ENCODE assay signal across 24 cellular contexts in genomic region chr4:71262161-71262560, GRCh38.
DNase-seq lines count a peak whose midpoint lies in the region; ATAC-seq and TF ChIP-seq lines count a peak whose summit lies in the region.
"Had no signal": no experiment of that assay in that cellular context is flagged by ENCODE, and none has a peak within 500 bp of the region (broad histone marks: within the 10 kb centered on the region; RNA-seq: fewer than 3 reads in every experiment).

No MANE protein-coding gene starts in this region.

- H3K4me3 ChIP-seq in AG10803 (ENCODE audit: low read length), result no peak overlapping the region
- H3K4me3 ChIP-seq: colonic mucosa, MG63, tibial nerve had no signal

- DNase-seq in AG10803 (ENCODE audit: low read depth), result peak; percentile 68
- peak; percentile 47 for DNase-seq in H4 (ENCODE audit: low spot score)
- DNase-seq in chondrocyte (ENCODE audit: low spot score), result no peak
- no peak for DNase-seq in osteocyte (ENCODE audit: extremely low spot score, unreplicated experiment)
- no peak for DNase-seq in activated CD4-positive, alpha-beta T cell treated with anti-CD3 and anti-CD28 coated beads for 4 hours
- DNase-seq in activated CD4-positive, CD25-positive, alpha-beta regulatory T cell treated with anti-CD3 and anti-CD28 coated beads, Interleukin-2, amount 50 U/mL, for 72 hours, result no peak
- no peak for DNase-seq in activated CD4-positive, alpha-beta T cell treated with anti-CD3 and anti-CD28 coated beads for 36 hours
- DNase-seq: CD4-positive, alpha-beta T cell; colonic mucosa; GDM1; mammary epithelial cell; MG63; NCI-H2081 treated with DMSO at 0.1 percent for 48 hours; NCI-H446; OCI-M1; stimulated activated CD4-positive, alpha-beta T cell treated with anti-CD3 and anti-CD28 coated beads, Interleukin-12 subunit alpha, Interleukin-12 subunit beta, amount 100 ng/mL, for 4 hours; T-helper 9 cell had no signal

- intact Hi-C loops in activated CD4-positive, alpha-beta T cell treated with anti-CD3 and anti-CD28 coated beads for 36 hours (cut with DNase I, micrococcal nuclease), result no loop called here

- H3K36me3 Mint-ChIP-seq in chondrocyte (ENCODE audit: low read depth) (peaks cover 3% of the 10 kb centered on the region), osteocyte (ENCODE audit: unreplicated experiment) (peaks cover 10% of the 10 kb centered on the region)
- H3K36me3 Mint-ChIP-seq in activated CD4-positive, alpha-beta T cell treated with anti-CD3 and anti-CD28 coated beads for 36 hours (ENCODE audit: low read depth), result no peaks in the 10 kb centered on the region
- H3K36me3 Mint-ChIP-seq: activated naive CD8-positive, alpha-beta T cell; WTC11 had no signal

- H3K9me3 Mint-ChIP-seq in chondrocyte (ENCODE audit: low read depth), result no peaks in the 10 kb centered on the region
- no peaks in the 10 kb centered on the region for H3K9me3 Mint-ChIP-seq in osteocyte (ENCODE audit: unreplicated experiment)
- H3K9me3 Mint-ChIP-seq in activated CD4-positive, alpha-beta T cell treated with anti-CD3 and anti-CD28 coated beads for 36 hours (ENCODE audit: low read depth), result no peaks in the 10 kb centered on the region
- H3K9me3 Mint-ChIP-seq: activated CD4-positive, alpha-beta memory T cell treated with anti-CD3 and anti-CD28 coated beads, Interleukin-2, amount 10 ng/mL, durations not matched to agents 7 days and 5 days; activated T-helper 2 cell treated with anti-CD3 and anti-CD28 coated beads, Interferon-gamma antibody, Interleukin-2, Interleukin-4, amounts not matched to agents 10 μg/mL and 5 μg/mL and 100 μg/mL, durations not matched to agents 14 hours and 24 hours and 36 hours; CD4-positive, alpha-beta T cell; stimulated activated naive CD8-positive, alpha-beta T cell treated with anti-CD3 and anti-CD28 coated beads, Interleukin-15, Interleukin-2, amounts not matched to agents 100 ng/mL and 50 ng/mL, for 24 hours; WTC11 had no signal

- H3K4me1 Mint-ChIP-seq in chondrocyte (ENCODE audit: low read depth), result peaks cover 62% of the 10 kb centered on the region
- H3K4me1 Mint-ChIP-seq in osteocyte (ENCODE audit: unreplicated experiment), result peaks cover 32% of the 10 kb centered on the region
- peaks cover 9% of the 10 kb centered on the region for H3K4me1 Mint-ChIP-seq in activated CD4-positive, alpha-beta T cell treated with anti-CD3 and anti-CD28 coated beads for 36 hours

- H3K27me3 Mint-ChIP-seq in chondrocyte (ENCODE audit: low read depth) (no peaks in the 10 kb centered on the region), osteocyte (ENCODE audit: unreplicated experiment) (peaks cover 2% of the 10 kb centered on the region)
- H3K27me3 Mint-ChIP-seq in activated CD4-positive, alpha-beta T cell treated with anti-CD3 and anti-CD28 coated beads for 36 hours, result peaks cover 2% of the 10 kb centered on the region
- H3K27me3 Mint-ChIP-seq: activated naive CD8-positive, alpha-beta T cell; CD4-positive, alpha-beta T cell; stimulated activated naive CD8-positive, alpha-beta T cell treated with anti-CD3 and anti-CD28 coated beads, Interleukin-15, Interleukin-2, amounts not matched to agents 100 ng/mL and 50 ng/mL, for 24 hours had no signal

- no peak for TF ChIP-seq CTCF in AG10803 (conservative IDR thresholded peaks at IDR 0.05; ENCODE audit: low read length)
- TF ChIP-seq CTCF in chondrocyte (IDR thresholded peaks at IDR 0.05), result no peak
- no peak for TF ChIP-seq CTCF in osteocyte (IDR thresholded peaks at IDR 0.05)

- peak overlapping the region; percentile 98 for H3K27ac Mint-ChIP-seq in chondrocyte (ENCODE audit: unreplicated experiment)
- peak overlapping the region; percentile 51 for H3K27ac Mint-ChIP-seq in osteocyte (ENCODE audit: unreplicated experiment)
- no peak overlapping the region for H3K27ac Mint-ChIP-seq in activated CD4-positive, alpha-beta T cell treated with anti-CD3 and anti-CD28 coated beads for 36 hours
- H3K27ac Mint-ChIP-seq: activated CD4-positive, alpha-beta memory T cell treated with anti-CD3 and anti-CD28 coated beads, Interleukin-2, amount 10 ng/mL, durations not matched to agents 7 days and 5 days; activated naive CD8-positive, alpha-beta T cell; activated T-helper 2 cell treated with anti-CD3 and anti-CD28 coated beads, Interferon-gamma antibody, Interleukin-2, Interleukin-4, amounts not matched to agents 10 μg/mL and 5 μg/mL and 100 μg/mL, durations not matched to agents 14 hours and 24 hours and 36 hours; CD4-positive, alpha-beta T cell; stimulated activated naive CD8-positive, alpha-beta T cell treated with anti-CD3 and anti-CD28 coated beads, Interleukin-15, Interleukin-2, amounts not matched to agents 100 ng/mL and 50 ng/mL, for 24 hours; WTC11 had no signal

- POLR2A ChIA-PET in activated CD4-positive, alpha-beta T cell treated with anti-CD3 and anti-CD28 coated beads for 36 hours (lab: Charles Lee), result no interaction called here

- H3K4me3 Mint-ChIP-seq in chondrocyte (ENCODE audit: unreplicated experiment) (peak overlapping the region; percentile 13), osteocyte (ENCODE audit: unreplicated experiment) (no peak overlapping the region)
- H3K4me3 Mint-ChIP-seq in activated CD4-positive, alpha-beta T cell treated with anti-CD3 and anti-CD28 coated beads for 36 hours, result no peak overlapping the region
- H3K4me3 Mint-ChIP-seq: activated CD4-positive, alpha-beta memory T cell treated with anti-CD3 and anti-CD28 coated beads, Interleukin-2, amount 10 ng/mL, durations not matched to agents 7 days and 5 days; activated naive CD8-positive, alpha-beta T cell; CD4-positive, alpha-beta T cell; stimulated activated naive CD8-positive, alpha-beta T cell treated with anti-CD3 and anti-CD28 coated beads, Interleukin-15, Interleukin-2, amounts not matched to agents 100 ng/mL and 50 ng/mL, for 24 hours; WTC11 had no signal

- CTCF ChIA-PET in activated CD4-positive, alpha-beta T cell treated with anti-CD3 and anti-CD28 coated beads for 36 hours (lab: Charles Lee), result no interaction called here

- no peak for ATAC-seq in GM18498 (IDR thresholded peaks at IDR 0.05; ENCODE audit: unreplicated experiment)
- no peak for ATAC-seq in activated CD4-positive, alpha-beta T cell treated with anti-CD3 and anti-CD28 coated beads for 36 hours
- ATAC-seq: WTC11 had no signal

Comparison
In these comparisons a context has a peak if more than half of its experiments do, and no peak if none do; other contexts are left out.
1. DNase-seq: peak in AG10803 (single experiment) and H4 (single experiment); none in chondrocyte (single experiment), osteocyte (single experiment), activated CD4-positive, alpha-beta T cell treated with anti-CD3 and anti-CD28 coated beads for 4 hours (0 of 2), activated CD4-positive, CD25-positive, alpha-beta regulatory T cell treated with anti-CD3 and anti-CD28 coated beads, Interleukin-2, amount 50 U/mL, for 72 hours (single experiment) and activated CD4-positive, alpha-beta T cell treated with anti-CD3 and anti-CD28 coated beads for 36 hours (single experiment).